Comparison of ENCODE assay signal across 15 cellular contexts in the genomic region with DNA sequence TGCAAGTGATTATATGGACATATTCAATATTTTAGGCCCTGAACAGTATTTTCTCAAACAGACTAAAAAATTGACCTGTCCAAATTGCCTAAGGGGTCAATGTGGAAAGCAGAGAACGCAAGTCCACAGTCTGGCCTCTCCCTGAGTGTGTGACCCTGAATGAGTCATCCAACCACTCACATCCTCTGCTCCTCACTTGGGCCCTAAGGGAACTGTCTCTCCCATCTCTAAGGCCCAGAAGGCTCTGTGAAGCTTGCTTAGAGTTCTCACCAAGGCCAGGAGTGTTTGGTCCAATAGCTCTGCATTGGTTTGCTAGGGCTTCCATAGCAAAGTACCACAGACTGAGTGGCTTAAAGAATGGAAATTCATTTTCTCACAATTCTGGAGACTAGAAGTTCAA.
DNase-seq lines count a peak whose midpoint lies in the region; ATAC-seq, FAIRE-seq and TF ChIP-seq lines count a peak whose summit lies in the region.
"Had no signal": no experiment of that assay in that cellular context is flagged by ENCODE, and none has a peak within 500 bp of the region (broad histone marks: within the 10 kb centered on the region; RNA-seq: fewer than 3 reads in every experiment).

No MANE protein-coding gene starts in this region.

- H3K4me1 ChIP-seq in right atrium auricular region (no peaks in the 10 kb centered on the region), RWPE2 (ENCODE audit: insufficient read depth, poor library complexity, severe bottlenecking) (peaks cover 28% of the 10 kb centered on the region), upper lobe of left lung (no peaks in the 10 kb centered on the region)
- H3K4me1 ChIP-seq: left lung, sigmoid colon, vagina had no signal

- no peak for TF ChIP-seq POLR2A in upper lobe of left lung (IDR thresholded peaks at IDR 0.05)

- FAIRE-seq in urothelium cell line (lab: Jason Lieb, UNC): no peak

- H3K9me3 Mint-ChIP-seq in glutamatergic neuron (ENCODE audit: unreplicated experiment): no peaks in the 10 kb centered on the region

- H3K27me3 Mint-ChIP-seq in glutamatergic neuron (ENCODE audit: unreplicated experiment): peaks cover 4% of the 10 kb centered on the region

- H3K4me3 ChIP-seq in right atrium auricular region (no peak overlapping the region), RWPE2 (ENCODE audit: severe bottlenecking) (no peak overlapping the region), fibroblast of mammary gland (ENCODE audit: control insufficient read depth, low read depth, low read length) (no peak overlapping the region), upper lobe of left lung (no peak overlapping the region)
- H3K4me3 ChIP-seq: left lung, sigmoid colon, vagina had no signal

- TF ChIP-seq EP300 in upper lobe of left lung (IDR thresholded peaks at IDR 0.05): no peak

- H3K27ac Mint-ChIP-seq in glutamatergic neuron (ENCODE audit: unreplicated experiment): no peak overlapping the region
- H3K27ac Mint-ChIP-seq: activated naive CD4-positive, alpha-beta T cell treated with anti-CD3 and anti-CD28 coated beads for 36 hours had no signal

- intact Hi-C loops in Right ventricle myocardium superior (cut with DNase I): no loop called here

- no peak for TF ChIP-seq CTCF in right atrium auricular region (IDR thresholded peaks at IDR 0.05)
- TF ChIP-seq CTCF in RWPE2 (IDR thresholded peaks at IDR 0.05; ENCODE audit: poor library complexity, severe bottlenecking): no peak
- no peak for TF ChIP-seq CTCF in fibroblast of mammary gland (conservative IDR thresholded peaks at IDR 0.05; ENCODE audit: control insufficient read depth, insufficient read depth, low read depth, low read length)
- no peak for TF ChIP-seq CTCF in glutamatergic neuron (IDR thresholded peaks at IDR 0.05; ENCODE audit: partially characterized antibody, unreplicated experiment)
- no peak for TF ChIP-seq CTCF in upper lobe of left lung (IDR thresholded peaks at IDR 0.05)

- H3K9me3 ChIP-seq in right atrium auricular region: peaks cover 0 to 12% of the 10 kb centered on the region in 2 donors
- no peaks in the 10 kb centered on the region for H3K9me3 ChIP-seq in RWPE2 (ENCODE audit: severe bottlenecking)
- H3K9me3 ChIP-seq in upper lobe of left lung: no peaks in the 10 kb centered on the region
- H3K9me3 ChIP-seq: vagina had no signal

- no peak overlapping the region for H3K4me3 Mint-ChIP-seq in glutamatergic neuron (ENCODE audit: unreplicated experiment)
- H3K4me3 Mint-ChIP-seq: activated naive CD4-positive, alpha-beta T cell treated with anti-CD3 and anti-CD28 coated beads for 36 hours had no signal

- no peaks in the 10 kb centered on the region for H3K4me1 Mint-ChIP-seq in glutamatergic neuron (ENCODE audit: low read depth, unreplicated experiment)

- 67 to 81% methylated on average over 1 of the region's 1 CpG for WGBS in upper lobe of left lung, 2 donors

- no peaks in the 10 kb centered on the region for H3K36me3 ChIP-seq in right atrium auricular region
- no peaks in the 10 kb centered on the region for H3K36me3 ChIP-seq in RWPE2 (ENCODE audit: low read depth)
- no peaks in the 10 kb centered on the region for H3K36me3 ChIP-seq in upper lobe of left lung
- H3K36me3 ChIP-seq: left lung, sigmoid colon, vagina had no signal

- H3K27me3 ChIP-seq in right atrium auricular region (no peaks in the 10 kb centered on the region), RWPE2 (ENCODE audit: insufficient read depth, poor library complexity, severe bottlenecking) (no peaks in the 10 kb centered on the region), upper lobe of left lung (no peaks in the 10 kb centered on the region)
- H3K27me3 ChIP-seq: left lung, sigmoid colon, vagina had no signal

- DNase-seq in Right ventricle myocardium superior (no peak), right atrium auricular region (ENCODE audit: low spot score) (no peak), RWPE2 (ENCODE audit: low spot score) (no peak), fibroblast of mammary gland (ENCODE audit: low read depth) (peak; percentile 37), urothelium cell line (ENCODE audit: low spot score) (peak; percentile 47), glutamatergic neuron (no peak), upper lobe of left lung (no peak), NCI-H2107 (lab: John Stamatoyannopoulos, UW) (no peak)
- DNase-seq: activated naive CD4-positive, alpha-beta T cell treated with anti-CD3 and anti-CD28 coated beads for 36 hours; left lung; NCI-H2029 treated with DMSO at 0.1 percent for 48 hours; NCI-H524 treated with DMSO at 0.1 percent for 48 hours; sigmoid colon; stimulated activated CD4-positive, alpha-beta T cell treated with anti-CD3 and anti-CD28 coated beads, Interleukin-2, amount 100 ng/mL, for 24 hours had no signal

- ATAC-seq in Right ventricle myocardium superior (ENCODE audit: poor library complexity) (peak; percentile 53), RWPE2 (ENCODE audit: low read depth) (peak; percentile 81), upper lobe of left lung (ENCODE audit: low FRiP score in 2 of 2) (no peak)
- ATAC-seq: left lung had no signal

- H3K36me3 Mint-ChIP-seq in glutamatergic neuron (ENCODE audit: unreplicated experiment): peaks cover 9% of the 10 kb centered on the region

- H3K27ac ChIP-seq in right atrium auricular region (no peak overlapping the region), RWPE2 (ENCODE audit: poor library complexity, severe bottlenecking) (peak overlapping the region; percentile 63), upper lobe of left lung (no peak overlapping the region)
- H3K27ac ChIP-seq: left lung, sigmoid colon, vagina had no signal

Comparison
In these comparisons a context has a peak if more than half of its experiments do, and no peak if none do; other contexts are left out.
1. ATAC-seq: peak in Right ventricle myocardium superior (single experiment) and RWPE2 (single experiment); none in upper lobe of left lung (0 of 2).
2. DNase-seq: peak in fibroblast of mammary gland (single experiment) and urothelium cell line (single experiment); none in Right ventricle myocardium superior (single experiment), right atrium auricular region (single experiment), RWPE2 (single experiment), glutamatergic neuron (single experiment), upper lobe of left lung (0 of 2) and NCI-H2107 (single experiment).